Comparison of ENCODE assay signal across 19 cellular contexts in genomic region chr12:41981758-41982157, GRCh38.
A peak's percentile ranks its signal among the peaks of the same experiment; 100 is the strongest.
DNase-seq lines count a peak whose midpoint lies in the region; ATAC-seq, FAIRE-seq and TF ChIP-seq lines count a peak whose summit lies in the region.
"Had no signal": no experiment of that assay in that cellular context is flagged by ENCODE, and none has a peak within 500 bp of the region (broad histone marks: within the 10 kb centered on the region; RNA-seq: fewer than 3 reads in every experiment).

No MANE protein-coding gene starts in this region.

- H2AFZ ChIP-seq in fibroblast of lung (ENCODE audit: low read length): no peak overlapping the region

- H3K27ac ChIP-seq in A673 (ENCODE audit: low read depth, low read length, poor library complexity, severe bottlenecking) (no peak overlapping the region), HEK293 (ENCODE audit: extremely low read depth, low read depth, low read length) (no peak overlapping the region), fibroblast of lung (ENCODE audit: insufficient read depth, low read length) (no peak overlapping the region)
- H3K27ac ChIP-seq: brain microvascular endothelial cell, Peyer's patch had no signal

- peaks cover 47% of the 10 kb centered on the region for H3K4me1 ChIP-seq in A673 (ENCODE audit: insufficient read depth, low read length, poor library complexity, severe bottlenecking)
- H3K4me1 ChIP-seq in HEK293 (ENCODE audit: control insufficient read depth, insufficient read depth, low read length): peaks cover 15% of the 10 kb centered on the region
- H3K4me1 ChIP-seq in fibroblast of lung (ENCODE audit: control insufficient read depth, extremely low read depth, insufficient read depth, low read length): no peaks in the 10 kb centered on the region
- H3K4me1 ChIP-seq: Peyer's patch had no signal

- no peak overlapping the region for H3K9ac ChIP-seq in fibroblast of lung (ENCODE audit: insufficient read depth, low read length)

- H3K27me3 ChIP-seq in A673 (replicated peaks; ENCODE audit: insufficient read depth, low read depth, low read length, poor library complexity): no peaks in the 10 kb centered on the region
- no peaks in the 10 kb centered on the region for H3K27me3 ChIP-seq in fibroblast of lung (ENCODE audit: control insufficient read depth, insufficient read depth, low read length)
- H3K27me3 ChIP-seq: brain microvascular endothelial cell, Peyer's patch had no signal

- intact Hi-C loops in A673 (cut with micrococcal nuclease; ENCODE audit: unreplicated experiment): no loop called here

- POLR2A ChIA-PET in A673 (lab: Charles Lee; ENCODE audit: low non-redundant PET) (no interaction called here), HEK293 (lab: Yijun Ruan, JAX) (no interaction called here)

- CTCF ChIA-PET in A673 (lab: Charles Lee) (no interaction called here), HEK293 (lab: Yijun Ruan, JAX) (interaction anchor here (1.0 kb wide), 1 partner anchor 401 kb away, joined by 3 read pairs; no protein-coding TSS in a partner anchor)

- no peak overlapping the region for H3K4me2 ChIP-seq in fibroblast of lung (ENCODE audit: extremely low read depth, insufficient read depth, low read length)

- no peaks in the 10 kb centered on the region for H3K36me3 Mint-ChIP-seq in stimulated activated effector memory CD8-positive, alpha-beta T cell treated with anti-CD3 and anti-CD28 coated beads, Interleukin-12 subunit alpha, Interleukin-12 subunit beta, amount 100 ng/mL, for 72 hours
- H3K36me3 Mint-ChIP-seq: activated CD4-positive, alpha-beta memory T cell treated with anti-CD3 and anti-CD28 coated beads for 36 hours; CD4-positive, CD25-positive, alpha-beta regulatory T cell; T-cell had no signal

- H3K36me3 ChIP-seq in A673 (ENCODE audit: insufficient read depth, low read length, poor library complexity, severe bottlenecking): no peaks in the 10 kb centered on the region
- no peaks in the 10 kb centered on the region for H3K36me3 ChIP-seq in HEK293 (ENCODE audit: control insufficient read depth in 2 of 2, insufficient read depth in 1 of 2, low read length in 2 of 2)
- H3K36me3 ChIP-seq in fibroblast of lung (ENCODE audit: control insufficient read depth, insufficient read depth, low read length): no peaks in the 10 kb centered on the region
- H3K36me3 ChIP-seq: brain microvascular endothelial cell, Peyer's patch had no signal

- DNase-seq in A673 (ENCODE audit: low spot score) (peak; percentile 26), fibroblast of lung (ENCODE audit: low read depth in 2 of 2) (peak; percentile 54 to 70), urothelium cell line (ENCODE audit: low spot score) (no peak), germinal center (ENCODE audit: low spot score) (no peak)
- no peak for DNase-seq in stimulated activated effector memory CD8-positive, alpha-beta T cell treated with anti-CD3 and anti-CD28 coated beads, Interleukin-12 subunit alpha, Interleukin-12 subunit beta, amount 100 ng/mL, for 72 hours (ENCODE audit: low spot score in 2 of 2)
- DNase-seq: ACHN; activated CD4-positive, alpha-beta memory T cell treated with anti-CD3 and anti-CD28 coated beads for 36 hours; activated naive CD4-positive, alpha-beta T cell treated with anti-CD3 and anti-CD28 coated beads, Interleukin-2, amount 50 U/mL, for 16 hours; activated T-cell treated with anti-CD3 and anti-CD28 coated beads, Interleukin-2, amount 50 U/mL, for 4 hours; brain microvascular endothelial cell; CD4-positive, CD25-positive, alpha-beta regulatory T cell; KG1; NCI-H1105 treated with DMSO at 0.1 percent for 48 hours; Peyer's patch; stimulated activated CD4-positive, alpha-beta T cell treated with anti-CD3 and anti-CD28 coated beads, Interleukin-4, amount 100 ng/mL, for 1 hour; T-cell had no signal

- no peak overlapping the region for H3K4me3 Mint-ChIP-seq in stimulated activated effector memory CD8-positive, alpha-beta T cell treated with anti-CD3 and anti-CD28 coated beads, Interleukin-12 subunit alpha, Interleukin-12 subunit beta, amount 100 ng/mL, for 72 hours
- H3K4me3 Mint-ChIP-seq: activated CD4-positive, alpha-beta memory T cell treated with anti-CD3 and anti-CD28 coated beads for 36 hours; activated T-cell treated with anti-CD3 and anti-CD28 coated beads, Interleukin-2, amount 50 U/mL, for 4 hours; CD4-positive, CD25-positive, alpha-beta regulatory T cell; T-cell had no signal

- H3K27ac Mint-ChIP-seq in stimulated activated effector memory CD8-positive, alpha-beta T cell treated with anti-CD3 and anti-CD28 coated beads, Interleukin-12 subunit alpha, Interleukin-12 subunit beta, amount 100 ng/mL, for 72 hours: no peak overlapping the region
- H3K27ac Mint-ChIP-seq: activated CD4-positive, alpha-beta memory T cell treated with anti-CD3 and anti-CD28 coated beads for 36 hours; CD4-positive, CD25-positive, alpha-beta regulatory T cell; T-cell had no signal

- TF ChIP-seq CTCF in A673 (conservative IDR thresholded peaks at IDR 0.05; ENCODE audit: low read depth, low read length): no peak
- TF ChIP-seq CTCF in HEK293 (tag by site-specific recombination; IDR thresholded peaks at IDR 0.05): no peak
- TF ChIP-seq CTCF in fibroblast of lung (conservative IDR thresholded peaks at IDR 0.05 in 1 of 2, IDR thresholded peaks at IDR 0.05 in 1 of 2; ENCODE audit: low read depth in 1 of 2, low read length in 2 of 2): no peak

- no peaks in the 10 kb centered on the region for H3K79me2 ChIP-seq in fibroblast of lung (ENCODE audit: control insufficient read depth, insufficient read depth, low read length)

- no TSS peak for BruUV-seq in A673 (replicated peaks; lab: Mats Ljungman, UMichigan)

- H3K9me3 ChIP-seq in A673 (ENCODE audit: low read depth, low read length, poor library complexity, severe bottlenecking) (no peaks in the 10 kb centered on the region), HEK293 (ENCODE audit: control insufficient read depth, insufficient read depth, low read depth, low read length) (no peaks in the 10 kb centered on the region), fibroblast of lung (ENCODE audit: control insufficient read depth, insufficient read depth, low read depth, low read length) (no peaks in the 10 kb centered on the region)
- H3K9me3 ChIP-seq: Peyer's patch had no signal

- ATAC-seq in SK-N-SH treated with all-trans-retinoic acid at 6 μM for 48 hours (peak; percentile 57), GM21423 (IDR thresholded peaks at IDR 0.05; ENCODE audit: unreplicated experiment) (no peak)
- ATAC-seq in stimulated activated effector memory CD8-positive, alpha-beta T cell treated with anti-CD3 and anti-CD28 coated beads, Interleukin-12 subunit alpha, Interleukin-12 subunit beta, amount 100 ng/mL, for 72 hours: no peak
- ATAC-seq: activated T-cell treated with anti-CD3 and anti-CD28 coated beads, Interleukin-2, amount 50 U/mL, for 4 hours; T-cell had no signal

- H3K9me3 Mint-ChIP-seq in stimulated activated effector memory CD8-positive, alpha-beta T cell treated with anti-CD3 and anti-CD28 coated beads, Interleukin-12 subunit alpha, Interleukin-12 subunit beta, amount 100 ng/mL, for 72 hours: no peaks in the 10 kb centered on the region
- H3K9me3 Mint-ChIP-seq: activated CD4-positive, alpha-beta memory T cell treated with anti-CD3 and anti-CD28 coated beads for 36 hours; activated T-cell treated with anti-CD3 and anti-CD28 coated beads, Interleukin-2, amount 50 U/mL, for 4 hours; T-cell had no signal

- H3K4me3 ChIP-seq in A673 (ENCODE audit: low read depth, low read length, poor library complexity, severe bottlenecking) (no peak overlapping the region), HEK293 (ENCODE audit: low read depth, low read length) (no peak overlapping the region), fibroblast of lung (replicated peaks in 1 of 4; ENCODE audit: control extremely low read depth in 1 of 4, insufficient read depth in 1 of 4, low read depth in 3 of 4, low read length in 4 of 4) (no peak overlapping the region)
- H3K4me3 ChIP-seq: Peyer's patch had no signal

- no peaks in the 10 kb centered on the region for H3K4me1 Mint-ChIP-seq in stimulated activated effector memory CD8-positive, alpha-beta T cell treated with anti-CD3 and anti-CD28 coated beads, Interleukin-12 subunit alpha, Interleukin-12 subunit beta, amount 100 ng/mL, for 72 hours
- H3K4me1 Mint-ChIP-seq: CD4-positive, CD25-positive, alpha-beta regulatory T cell; T-cell had no signal

- H4K20me1 ChIP-seq in fibroblast of lung (ENCODE audit: control insufficient read depth, extremely low read depth, insufficient read depth, low read length): no peaks in the 10 kb centered on the region

- no peak for FAIRE-seq in urothelium cell line (lab: Jason Lieb, UNC)

TF ChIP-seq in HEK293, 187 proteins besides CTCF, POLR2A, EP300 and RAD21 (continues in another document):
- TF ChIP-seq ZFP37 (tag by site-specific recombination; IDR thresholded peaks at IDR 0.05) (no peak), ZNF792 (tag by site-specific recombination; IDR thresholded peaks at IDR 0.05) (no peak), ZBTB7A (tag by site-specific recombination; IDR thresholded peaks at IDR 0.05; ENCODE audit: low read depth) (no peak), ZNF707 (tag by site-specific recombination; IDR thresholded peaks at IDR 0.05) (no peak), ZNF292 (tag by site-specific recombination; IDR thresholded peaks at IDR 0.05; ENCODE audit: borderline replicate concordance, low read depth) (no peak), ZNF112 (tag by site-specific recombination; IDR thresholded peaks at IDR 0.05) (no peak), ZNF768 (tag by site-specific recombination; IDR thresholded peaks at IDR 0.05) (peak; percentile 64), KLF8 (tag by site-specific recombination; IDR thresholded peaks at IDR 0.05) (0 out of 2 replicates have a peak, but pooled peaks have one; percentile 46), ZNF629 (tag by site-specific recombination; IDR thresholded peaks at IDR 0.05) (0 out of 2 replicates have a peak, but pooled peaks have one; percentile 23), ZNF146 (tag by site-specific recombination; IDR thresholded peaks at IDR 0.05) (no peak)

TF ChIP-seq in SK-N-SH treated with all-trans-retinoic acid at 6 μM for 48 hours, 23 proteins besides CTCF, POLR2A, EP300 and RAD21:
- TF ChIP-seq ZNF8 (CRISPR knock-in tag; IDR thresholded peaks at IDR 0.05): no peak
- peak; percentile 83 for TF ChIP-seq ZNF70 (CRISPR knock-in tag; IDR thresholded peaks at IDR 0.05)
- TF ChIP-seq BACH2 (CRISPR knock-in tag; IDR thresholded peaks at IDR 0.05; ENCODE audit: borderline replicate concordance): no peak

Comparison
In these comparisons a context has a peak if more than half of its experiments do, and no peak if none do; other contexts are left out.
1. DNase-seq: peak in A673 (single experiment) and fibroblast of lung (2 of 2); none in urothelium cell line (single experiment), germinal center (single experiment) and stimulated activated effector memory CD8-positive, alpha-beta T cell treated with anti-CD3 and anti-CD28 coated beads, Interleukin-12 subunit alpha, Interleukin-12 subunit beta, amount 100 ng/mL, for 72 hours (0 of 2).